21 cellular contexts compared by ENCODE assay signal in the genomic region with DNA sequence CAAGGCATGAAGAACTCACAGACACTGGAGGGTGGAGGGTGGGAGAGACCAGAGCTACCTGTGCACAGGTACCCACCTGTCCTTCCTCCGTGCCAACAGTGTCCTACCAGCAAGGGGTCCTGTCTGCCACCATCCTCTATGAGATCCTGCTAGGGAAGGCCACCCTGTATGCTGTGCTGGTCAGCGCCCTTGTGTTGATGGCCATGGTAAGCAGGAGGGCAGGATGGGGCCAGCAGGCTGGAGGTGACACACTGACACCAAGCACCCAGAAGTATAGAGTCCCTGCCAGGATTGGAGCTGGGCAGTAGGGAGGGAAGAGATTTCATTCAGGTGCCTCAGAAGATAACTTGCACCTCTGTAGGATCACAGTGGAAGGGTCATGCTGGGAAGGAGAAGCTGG. TPM values are rescaled to one million over a fixed set of nuclear protein-coding genes. Genes with fewer than 3 reads are reported as not detected.
DNase-seq lines count a peak whose midpoint lies in the region; ATAC-seq, FAIRE-seq and TF ChIP-seq lines count a peak whose summit lies in the region.
"Had no signal": no experiment of that assay in that cellular context is flagged by ENCODE, and none has a peak within 500 bp of the region (broad histone marks: within the 10 kb centered on the region; RNA-seq: fewer than 3 reads in every experiment).

No MANE protein-coding gene starts in this region.

- TF ChIP-seq POLR2A in H1 (IDR thresholded peaks at IDR 0.05; ENCODE audit: control extremely low read depth in 1 of 2, low read depth in 2 of 2, low read length in 2 of 2): no peak

- H3K4me2 ChIP-seq in H1 (ENCODE audit: insufficient read depth in 1 of 2, low read depth in 2 of 2, low read length in 2 of 2): no peak overlapping the region

- H3K23ac ChIP-seq in H1 (ENCODE audit: insufficient read length): no peak overlapping the region

- H2BK5ac ChIP-seq in H1 (ENCODE audit: low read depth, low read length): no peak overlapping the region

- H3K79me1 ChIP-seq in H1 (ENCODE audit: low read depth, low read length): no peaks in the 10 kb centered on the region

- CTCF ChIA-PET in activated CD8-positive, alpha-beta T cell treated with anti-CD3 and anti-CD28 coated beads for 36 hours (lab: Charles Lee): interaction anchor here (9.4 kb wide), 1 partner anchor 18 kb away, joined by 117 read pairs; no protein-coding TSS in a partner anchor
- CTCF ChIA-PET in H1 (lab: Charles Lee; ENCODE audit: partially characterized antibody): interaction anchor here (0.8 to 24.1 kb wide), 13 partner anchors 9 to 310 kb away, joined by 3 to 430 read pairs (median 4); no protein-coding TSS in a partner anchor

- H3K14ac ChIP-seq in H1 (ENCODE audit: insufficient read length): no peak overlapping the region

- H3K27ac ChIP-seq in H1 (ENCODE audit: low read depth, low read length): no peak overlapping the region
- H3K27ac ChIP-seq: colonic mucosa, thyroid gland had no signal

- H2AK5ac ChIP-seq in H1 (ENCODE audit: low read depth, low read length): peak overlapping the region; percentile 77; the same call in 1 of the 2 replicates

- H3K4me1 ChIP-seq in H1 (replicated peaks in 1 of 4; ENCODE audit: control insufficient read depth in 3 of 4, insufficient read depth in 4 of 4, low read length in 3 of 4): peaks cover 8 to 19% (median 10%) of the 10 kb centered on the region in 4 experiments
- H3K4me1 ChIP-seq: colonic mucosa had no signal

- H3K4ac ChIP-seq in H1 (replicated peaks; ENCODE audit: insufficient read length, low read depth, low read length): no peak overlapping the region

- peak overlapping the region; percentile 45; the same call in 1 of the 2 replicates for H2BK12ac ChIP-seq in H1 (ENCODE audit: low read depth, low read length)

- H2BK20ac ChIP-seq in H1 (ENCODE audit: low read length): no peak overlapping the region

- no peaks in the 10 kb centered on the region for H3K9me3 ChIP-seq in H1 (ENCODE audit: insufficient read depth in 2 of 2, low read depth in 1 of 2, low read length in 1 of 2)
- H3K9me3 ChIP-seq: colonic mucosa, heart right ventricle, thyroid gland had no signal

- H4K20me1 ChIP-seq in H1 (replicated peaks in 1 of 2; ENCODE audit: control insufficient read depth in 1 of 2, insufficient read depth in 2 of 2, low read length in 2 of 2): no peaks in the 10 kb centered on the region

- 100% methylated on average over 2 of the region's 2 CpGs; no CpG with 5 or more reads in 1 of the 2 experiments for WGBS in H1 (ENCODE audit: extremely low coverage in 1 of 2, insufficient coverage in 1 of 2, insufficient read length in 1 of 2, insufficient replicate concordance in 2 of 2, low coverage in 1 of 2, low lambda C conversion rate in 2 of 2, missing lambda C conversion rate in 1 of 2), 2 experiments

- no peak overlapping the region for H4K8ac ChIP-seq in H1 (ENCODE audit: extremely low read depth, insufficient read depth, low read length)

- no peak overlapping the region for H4K91ac ChIP-seq in H1 (replicated peaks; ENCODE audit: insufficient read length, low read length)

- H2BK120ac ChIP-seq in H1 (replicated peaks; ENCODE audit: low read depth, low read length): no peak overlapping the region

- H3K79me2 ChIP-seq in H1 (ENCODE audit: control insufficient read depth in 1 of 2, insufficient read depth in 2 of 2, low read length in 2 of 2): 0 out of 4 replicates have a peak, but pooled peaks cover 0 to 2% of the 10 kb centered on the region in 2 experiments

- H3K27ac Mint-ChIP-seq in stimulated activated naive CD8-positive, alpha-beta T cell treated with anti-CD3 and anti-CD28 coated beads, Interleukin-15, Interleukin-2, amounts not matched to agents 100 ng/mL and 50 ng/mL, for 24 hours: peak overlapping the region; percentile 100
- peak overlapping the region; percentile 97 for H3K27ac Mint-ChIP-seq in activated CD8-positive, alpha-beta T cell treated with anti-CD3 and anti-CD28 coated beads for 36 hours
- H3K27ac Mint-ChIP-seq: brain had no signal

- H3K56ac ChIP-seq in H1 (replicated peaks; ENCODE audit: insufficient read length, low read depth, low read length): no peak overlapping the region

- no peak for TF ChIP-seq RAD21 in H1 (IDR thresholded peaks at IDR 0.05 in 1 of 2, conservative IDR thresholded peaks at IDR 0.05 in 1 of 2; ENCODE audit: low read depth in 2 of 2, low read length in 2 of 2)

- H3K4me1 Mint-ChIP-seq in stimulated activated naive CD8-positive, alpha-beta T cell treated with anti-CD3 and anti-CD28 coated beads, Interleukin-15, Interleukin-2, amounts not matched to agents 100 ng/mL and 50 ng/mL, for 24 hours (ENCODE audit: low read depth): peaks cover 52% of the 10 kb centered on the region
- peaks cover 33% of the 10 kb centered on the region for H3K4me1 Mint-ChIP-seq in activated CD8-positive, alpha-beta T cell treated with anti-CD3 and anti-CD28 coated beads for 36 hours (ENCODE audit: low read depth)

- TF ChIP-seq EP300 in H1 (IDR thresholded peaks at IDR 0.05; ENCODE audit: borderline replicate concordance in 1 of 2, low read depth in 2 of 2, low read length in 2 of 2): no peak

- H3K9me3 Mint-ChIP-seq in stimulated activated naive CD8-positive, alpha-beta T cell treated with anti-CD3 and anti-CD28 coated beads, Interleukin-15, Interleukin-2, amounts not matched to agents 100 ng/mL and 50 ng/mL, for 24 hours: no peaks in the 10 kb centered on the region
- no peaks in the 10 kb centered on the region for H3K9me3 Mint-ChIP-seq in activated CD8-positive, alpha-beta T cell treated with anti-CD3 and anti-CD28 coated beads for 36 hours
- H3K9me3 Mint-ChIP-seq: brain had no signal

- no peaks in the 10 kb centered on the region for H3K27me3 Mint-ChIP-seq in stimulated activated naive CD8-positive, alpha-beta T cell treated with anti-CD3 and anti-CD28 coated beads, Interleukin-15, Interleukin-2, amounts not matched to agents 100 ng/mL and 50 ng/mL, for 24 hours
- no peaks in the 10 kb centered on the region for H3K27me3 Mint-ChIP-seq in activated CD8-positive, alpha-beta T cell treated with anti-CD3 and anti-CD28 coated beads for 36 hours

- H2BK15ac ChIP-seq in H1 (ENCODE audit: low read length): peak overlapping the region; percentile 76; the same call in 1 of the 2 replicates

- no peak overlapping the region for H2AFZ ChIP-seq in H1 (ENCODE audit: low read length)

- intact Hi-C loops in activated CD8-positive, alpha-beta T cell treated with anti-CD3 and anti-CD28 coated beads for 36 hours (cut with micrococcal nuclease): no loop called here

- no peak for TF ChIP-seq CTCF in activated CD8-positive, alpha-beta T cell treated with anti-CD3 and anti-CD28 coated beads for 36 hours (IDR thresholded peaks at IDR 0.05)
- no peak for TF ChIP-seq CTCF in H1 (IDR thresholded peaks at IDR 0.05; ENCODE audit: control extremely low read depth in 1 of 3, insufficient read depth in 1 of 3, low read depth in 1 of 3, low read length in 3 of 3)

- H3K18ac ChIP-seq in H1 (ENCODE audit: extremely low read depth, low read length): no peak overlapping the region

- peaks cover 13% of the 10 kb centered on the region for H3K23me2 ChIP-seq in H1 (ENCODE audit: low read depth, low read length)

- H3K4me3 ChIP-seq in H1 (ENCODE audit: extremely low read depth in 1 of 4, insufficient read depth in 2 of 4, low read depth in 3 of 4, low read length in 4 of 4): no peak overlapping the region
- H3K4me3 ChIP-seq: colonic mucosa, heart right ventricle, thyroid gland had no signal

- POLR2A ChIA-PET in activated CD8-positive, alpha-beta T cell treated with anti-CD3 and anti-CD28 coated beads for 36 hours (lab: Charles Lee): interaction anchor here (1.9 to 20.9 kb wide), 2 partner anchors 14 to 77 kb away, joined by 5 to 1391 read pairs; no protein-coding TSS in a partner anchor
- POLR2A ChIA-PET in H1 (lab: Charles Lee; ENCODE audit: partially characterized antibody): no interaction called here

- ATAC-seq in stimulated activated naive CD8-positive, alpha-beta T cell treated with anti-CD3 and anti-CD28 coated beads, Interleukin-15, Interleukin-2, amounts not matched to agents 100 U/mL and 50 U/mL, for 24 hours: no peak
- ATAC-seq in activated CD8-positive, alpha-beta T cell treated with anti-CD3 and anti-CD28 coated beads for 36 hours: no peak
- no peak for ATAC-seq in GM18909 (IDR thresholded peaks at IDR 0.05; ENCODE audit: poor library complexity, unreplicated experiment)
- no peak for ATAC-seq in GM19328 (IDR thresholded peaks at IDR 0.05; ENCODE audit: unreplicated experiment)
- ATAC-seq in HG03095 (IDR thresholded peaks at IDR 0.05; ENCODE audit: unreplicated experiment): no peak
- ATAC-seq: heart right ventricle had no signal

- peaks cover 0 to 19% (median 12%) of the 10 kb centered on the region in 4 experiments; a peak in 5 of 7 replicates for H3K27me3 ChIP-seq in H1 (replicated peaks in 1 of 4; ENCODE audit: control insufficient read depth in 3 of 4, extremely low read depth in 1 of 4, insufficient read depth in 3 of 4, low read length in 3 of 4)

- FAIRE-seq in H1 (lab: Jason Lieb, UNC): no peak
- FAIRE-seq: GM18507 had no signal

- H3K9ac ChIP-seq in H1 (replicated peaks in 1 of 4; ENCODE audit: extremely low read depth in 1 of 4, low read depth in 3 of 4, low read length in 3 of 4): no peak overlapping the region

- peak overlapping the region; percentile 99 for H3K4me3 Mint-ChIP-seq in stimulated activated naive CD8-positive, alpha-beta T cell treated with anti-CD3 and anti-CD28 coated beads, Interleukin-15, Interleukin-2, amounts not matched to agents 100 ng/mL and 50 ng/mL, for 24 hours
- peak overlapping the region; percentile 100 for H3K4me3 Mint-ChIP-seq in activated CD8-positive, alpha-beta T cell treated with anti-CD3 and anti-CD28 coated beads for 36 hours
- H3K4me3 Mint-ChIP-seq: brain had no signal

- H3K36me3 Mint-ChIP-seq in stimulated activated naive CD8-positive, alpha-beta T cell treated with anti-CD3 and anti-CD28 coated beads, Interleukin-15, Interleukin-2, amounts not matched to agents 100 ng/mL and 50 ng/mL, for 24 hours (ENCODE audit: low read depth): peaks cover 71% of the 10 kb centered on the region
- peaks cover 86% of the 10 kb centered on the region for H3K36me3 Mint-ChIP-seq in activated CD8-positive, alpha-beta T cell treated with anti-CD3 and anti-CD28 coated beads for 36 hours (ENCODE audit: low read depth)
- H3K36me3 Mint-ChIP-seq: brain had no signal

- H3K36me3 ChIP-seq in H1 (ENCODE audit: control insufficient read depth in 2 of 4, insufficient read depth in 4 of 4, low read length in 3 of 4): no peaks in the 10 kb centered on the region
- H3K36me3 ChIP-seq: colonic mucosa, heart right ventricle, thyroid gland had no signal

- no peak for DNase-seq in stimulated activated naive CD8-positive, alpha-beta T cell treated with anti-CD3 and anti-CD28 coated beads, Interleukin-15, Interleukin-2, amounts not matched to agents 100 U/mL and 50 U/mL, for 24 hours
- no peak for DNase-seq in activated CD8-positive, alpha-beta T cell treated with anti-CD3 and anti-CD28 coated beads for 36 hours
- DNase-seq in H1 (ENCODE audit: low read depth in 1 of 2, low spot score in 2 of 2): no peak
- DNase-seq: colonic mucosa, COR-L47, heart right ventricle, Kasumi-1, NCI-H1092, NCI-H2029, NCI-H446 treated with DMSO at 0.1 percent for 48 hours, occipital lobe, thyroid gland had no signal

- H4K5ac ChIP-seq in H1 (ENCODE audit: insufficient read length, low read depth, low read length): no peak overlapping the region

RNA-seq across cellular contexts. Expression of a gene that starts 21.8 kb away (rescaled TPM):
- not detected for total RNA-seq in activated CD8-positive, alpha-beta T cell treated with anti-CD3 and anti-CD28 coated beads for 36 hours
- not detected in 2 replicates for total RNA-seq in H1 (2021; fragmentation: NEBNext Ultra II Directional; extraction: Animal tissue kit (Norgen Biotek cat#: 25700))
- not detected in 2 replicates for polyA plus RNA-seq in H1 (2011; rRNA removed)
- 0.10 TPM for polyA plus RNA-seq in H1 (2011; cell fraction: cytosol; rRNA removed)
- polyA plus RNA-seq in H1 (2011; cell fraction: nucleus; rRNA removed): not detected
- polyA plus RNA-seq in H1 (2012, experiment 1 of 2): not detected in 4 replicates
- polyA plus RNA-seq in H1 (2012, experiment 2 of 2): 0.26 TPM
- not detected for polyA plus RNA-seq in H1 (2013, experiment 1 of 2)
- polyA plus RNA-seq in H1 (2013, experiment 2 of 2): not detected
- polyA minus RNA-seq in H1 (2011; rRNA and poly(A)+ RNA removed): not detected in 2 replicates
- not detected for polyA minus RNA-seq in H1 (2011; cell fraction: cytosol; rRNA and poly(A)+ RNA removed)
- not detected for polyA minus RNA-seq in H1 (2011; cell fraction: nucleus; rRNA and poly(A)+ RNA removed)
- total RNA-seq: activated CD8-positive, alpha-beta memory T cell treated with anti-CD3 and anti-CD28 coated beads for 36 hours; liver; occipital lobe; RPMI7951; thyroid gland had no signal

RNA-seq across cellular contexts. Expression of a gene that starts 43.3 kb away (rescaled TPM):
- not detected for total RNA-seq in activated CD8-positive, alpha-beta T cell treated with anti-CD3 and anti-CD28 coated beads for 36 hours
- total RNA-seq in H1 (2021; fragmentation: NEBNext Ultra II Directional; extraction: Animal tissue kit (Norgen Biotek cat#: 25700)): not detected in 2 replicates
- polyA plus RNA-seq in H1 (2011; rRNA removed): 0.09 and 0.20 TPM in 2 replicates
- polyA plus RNA-seq in H1 (2011; cell fraction: cytosol; rRNA removed): not detected
- polyA plus RNA-seq in H1 (2011; cell fraction: nucleus; rRNA removed): not detected
- not detected in 4 replicates for polyA plus RNA-seq in H1 (2012, experiment 1 of 2)
- polyA plus RNA-seq in H1 (2012, experiment 2 of 2): not detected
- not detected for polyA plus RNA-seq in H1 (2013, experiment 1 of 2)
- not detected for polyA plus RNA-seq in H1 (2013, experiment 2 of 2)
- polyA minus RNA-seq in H1 (2011; rRNA and poly(A)+ RNA removed): not detected in 2 replicates
- not detected for polyA minus RNA-seq in H1 (2011; cell fraction: cytosol; rRNA and poly(A)+ RNA removed)
- polyA minus RNA-seq in H1 (2011; cell fraction: nucleus; rRNA and poly(A)+ RNA removed): not detected
- total RNA-seq: activated CD8-positive, alpha-beta memory T cell treated with anti-CD3 and anti-CD28 coated beads for 36 hours; liver; occipital lobe; RPMI7951 had no signal
- polyA plus RNA-seq: liver had no signal
